In genomic region chr22:20606041-20606783, GRCh38 we compare ENCODE assay signal across 8 cellular contexts.
DNase-seq lines count a peak whose midpoint lies in the region; ATAC-seq and TF ChIP-seq lines count a peak whose summit lies in the region.

No MANE protein-coding gene starts in this region.

- WGBS in iPS DF 6.9 (ENCODE audit: insufficient coverage, insufficient read length): no CpG with 5 or more reads among the region's 13 CpGs
- WGBS in suprapubic skin: 30% methylated on average over 3 of the region's 13 CpGs

- CTCF ChIA-PET in GM10248 (lab: Yijun Ruan, JAX): interaction anchor here (0.6 to 3.7 kb wide), 15 partner anchors 14 to 178 kb away, joined by 3 to 53 read pairs (median 4); no protein-coding TSS in a partner anchor

- H3K27me3 ChIP-seq in adipocyte (replicated peaks; ENCODE audit: control insufficient read depth, insufficient read depth, low read length) (peaks cover 36% of the 10 kb centered on the region), iPS DF 6.9 (ENCODE audit: control insufficient read depth, insufficient read depth, low read length) (no peaks in the 10 kb centered on the region), suprapubic skin (no peaks in the 10 kb centered on the region)

- peak; percentile 88 for TF ChIP-seq CTCF in GM10248 (IDR thresholded peaks at IDR 0.05; ENCODE audit: control extremely low read depth, extremely low read depth, low read depth, missing control alignments)
- TF ChIP-seq CTCF in suprapubic skin (IDR thresholded peaks at IDR 0.05): peak in 1 of 2 donors; percentile 80

- no peaks in the 10 kb centered on the region for H3K36me3 ChIP-seq in adipocyte (ENCODE audit: control insufficient read depth, insufficient read depth, low read length, severe bottlenecking)
- no peaks in the 10 kb centered on the region for H3K36me3 ChIP-seq in iPS DF 6.9 (ENCODE audit: control insufficient read depth, insufficient read depth, low read length)
- no peaks in the 10 kb centered on the region for H3K36me3 ChIP-seq in suprapubic skin

- TF ChIP-seq EP300 in suprapubic skin (IDR thresholded peaks at IDR 0.05): no peak

- H3K4me3 ChIP-seq in adipocyte (ENCODE audit: low read length) (no peak overlapping the region), iPS DF 6.9 (ENCODE audit: low read length) (no peak overlapping the region), suprapubic skin (no peak overlapping the region)

- H3K9me3 ChIP-seq in adipocyte (ENCODE audit: control insufficient read depth, low read length) (no peaks in the 10 kb centered on the region), iPS DF 6.9 (ENCODE audit: control insufficient read depth, insufficient read depth, low read length) (no peaks in the 10 kb centered on the region), suprapubic skin (no peaks in the 10 kb centered on the region)

- TF ChIP-seq POLR2A in suprapubic skin (IDR thresholded peaks at IDR 0.05): no peak

- ATAC-seq in GM18858 (IDR thresholded peaks at IDR 0.05; ENCODE audit: unreplicated experiment): no peak

- POLR2A ChIA-PET in GM10248 (lab: Yijun Ruan, JAX): no interaction called here

- DNase-seq in GM10248 (ENCODE audit: extremely low spot score) (peak; percentile 85), NCI-H1048 (lab: John Stamatoyannopoulos, UW) (peak; percentile 88), SW480 (ENCODE audit: low spot score) (peak; percentile 82), adipocyte (ENCODE audit: low read depth) (peak; percentile 36), iPS DF 6.9 (ENCODE audit: low read depth, low spot score) (peak; percentile 94), suprapubic skin (ENCODE audit: low spot score in 2 of 2) (no peak)
- peak in 3 of 4 experiments; percentile 38 to 55 (median 55) for DNase-seq in stimulated activated CD4-positive, alpha-beta T cell treated with anti-CD3 and anti-CD28 coated beads, Interleukin-1b, Interleukin-23, amount 100 ng/mL, for 24 hours (ENCODE audit: low read depth in 4 of 4, low spot score in 1 of 4)

- H3K4me1 ChIP-seq in adipocyte (ENCODE audit: control insufficient read depth, insufficient read depth, low read length) (no peaks in the 10 kb centered on the region), iPS DF 6.9 (ENCODE audit: control insufficient read depth, insufficient read depth, low read length) (peaks cover 5% of the 10 kb centered on the region; the same call in 1 of the 2 replicates), suprapubic skin (peaks cover 15% of the 10 kb centered on the region)

- no peak overlapping the region for H3K9ac ChIP-seq in adipocyte (ENCODE audit: low read length)

- H3K27ac ChIP-seq in iPS DF 6.9 (ENCODE audit: low read length): no peak overlapping the region
- H3K27ac ChIP-seq in suprapubic skin: no peak overlapping the region

Comparison
In these comparisons a context has a peak if more than half of its experiments do, and no peak if none do; other contexts are left out.
1. DNase-seq: peak in GM10248 (single experiment), NCI-H1048 (single experiment), SW480 (single experiment), adipocyte (single experiment), iPS DF 6.9 (single experiment) and stimulated activated CD4-positive, alpha-beta T cell treated with anti-CD3 and anti-CD28 coated beads, Interleukin-1b, Interleukin-23, amount 100 ng/mL, for 24 hours (3 of 4); none in suprapubic skin (0 of 2).